9 cellular contexts compared by ENCODE assay signal in genomic region chr16:56643833-56644232, GRCh38. TPM values are rescaled to one million over a fixed set of nuclear protein-coding genes. Genes with fewer than 3 reads are reported as not detected.
A peak's percentile ranks its signal among the peaks of the same experiment; 100 is the strongest.
DNase-seq lines count a peak whose midpoint lies in the region; ATAC-seq and TF ChIP-seq lines count a peak whose summit lies in the region.
"Had no signal": no experiment of that assay in that cellular context is flagged by ENCODE, and none has a peak within 500 bp of the region (broad histone marks: within the 10 kb centered on the region; RNA-seq: fewer than 3 reads in every experiment).

No MANE protein-coding gene starts in this region.

- peak overlapping the region; percentile 5; the same call in 1 of the 2 replicates for H3K27ac ChIP-seq in VCaP

- peaks cover 19% of the 10 kb centered on the region for H3K4me1 Mint-ChIP-seq in T-helper 2 cell treated with Interferon-gamma antibody and Interleukin-4, amounts not matched to agents 5 μg/mL and 100 μg/mL, for 36 hours (ENCODE audit: low read depth)
- H3K4me1 Mint-ChIP-seq in glutamatergic neuron (ENCODE audit: low read depth, unreplicated experiment), result no peaks in the 10 kb centered on the region
- peaks cover 19% of the 10 kb centered on the region for H3K4me1 Mint-ChIP-seq in stimulated activated effector memory CD8-positive, alpha-beta T cell treated with anti-CD3 and anti-CD28 coated beads, Interleukin-12 subunit alpha, Interleukin-12 subunit beta, amount 100 ng/mL, for 72 hours

- H3K9me3 Mint-ChIP-seq in T-helper 2 cell treated with Interferon-gamma antibody and Interleukin-4, amounts not matched to agents 5 μg/mL and 100 μg/mL, for 36 hours, result no peaks in the 10 kb centered on the region
- H3K9me3 Mint-ChIP-seq in glutamatergic neuron (ENCODE audit: unreplicated experiment), result peaks cover 4% of the 10 kb centered on the region
- H3K9me3 Mint-ChIP-seq in stimulated activated effector memory CD8-positive, alpha-beta T cell treated with anti-CD3 and anti-CD28 coated beads, Interleukin-12 subunit alpha, Interleukin-12 subunit beta, amount 100 ng/mL, for 72 hours, result no peaks in the 10 kb centered on the region

- TF ChIP-seq CTCF in VCaP (conservative IDR thresholded peaks at IDR 0.05), result no peak
- TF ChIP-seq CTCF in glutamatergic neuron (IDR thresholded peaks at IDR 0.05; ENCODE audit: partially characterized antibody, unreplicated experiment), result no peak

- no peak for ATAC-seq in stimulated activated effector memory CD8-positive, alpha-beta T cell treated with anti-CD3 and anti-CD28 coated beads, Interleukin-12 subunit alpha, Interleukin-12 subunit beta, amount 100 ng/mL, for 72 hours

- DNase-seq in T-helper 2 cell treated with Interferon-gamma antibody and Interleukin-4, amounts not matched to agents 5 μg/mL and 100 μg/mL, for 36 hours (ENCODE audit: low spot score), result no peak
- DNase-seq in T-helper 2 cell, result no peak
- DNase-seq in glutamatergic neuron, result no peak
- DNase-seq in stimulated activated effector memory CD8-positive, alpha-beta T cell treated with anti-CD3 and anti-CD28 coated beads, Interleukin-12 subunit alpha, Interleukin-12 subunit beta, amount 100 ng/mL, for 72 hours (ENCODE audit: low spot score in 2 of 2), result no peak
- DNase-seq in SHP77 treated with DMSO at 0.1 percent for 48 hours (lab: John Stamatoyannopoulos, UW), result no peak
- DNase-seq in posterior cingulate gyrus, result no peak
- DNase-seq in kidney glomerular epithelial cell (lab: John Stamatoyannopoulos, UW), result no peak
- DNase-seq: NCI-H1092 had no signal

- H3K27ac Mint-ChIP-seq in T-helper 2 cell treated with Interferon-gamma antibody and Interleukin-4, amounts not matched to agents 5 μg/mL and 100 μg/mL, for 36 hours, result no peak overlapping the region
- no peak overlapping the region for H3K27ac Mint-ChIP-seq in glutamatergic neuron (ENCODE audit: unreplicated experiment)
- no peak overlapping the region for H3K27ac Mint-ChIP-seq in stimulated activated effector memory CD8-positive, alpha-beta T cell treated with anti-CD3 and anti-CD28 coated beads, Interleukin-12 subunit alpha, Interleukin-12 subunit beta, amount 100 ng/mL, for 72 hours

- intact Hi-C loops in posterior cingulate gyrus (cut with DNase I), result no loop called here

- peak overlapping the region; percentile 76 for H3K4me3 Mint-ChIP-seq in T-helper 2 cell treated with Interferon-gamma antibody and Interleukin-4, amounts not matched to agents 5 μg/mL and 100 μg/mL, for 36 hours
- peak overlapping the region; percentile 40 for H3K4me3 Mint-ChIP-seq in glutamatergic neuron (ENCODE audit: unreplicated experiment)
- peak overlapping the region; percentile 70 for H3K4me3 Mint-ChIP-seq in stimulated activated effector memory CD8-positive, alpha-beta T cell treated with anti-CD3 and anti-CD28 coated beads, Interleukin-12 subunit alpha, Interleukin-12 subunit beta, amount 100 ng/mL, for 72 hours

- peaks cover 50% of the 10 kb centered on the region for H3K27me3 Mint-ChIP-seq in T-helper 2 cell treated with Interferon-gamma antibody and Interleukin-4, amounts not matched to agents 5 μg/mL and 100 μg/mL, for 36 hours (ENCODE audit: low read depth)
- peaks cover 43% of the 10 kb centered on the region for H3K27me3 Mint-ChIP-seq in glutamatergic neuron (ENCODE audit: unreplicated experiment)

- H3K36me3 Mint-ChIP-seq in T-helper 2 cell treated with Interferon-gamma antibody and Interleukin-4, amounts not matched to agents 5 μg/mL and 100 μg/mL, for 36 hours (ENCODE audit: low read depth), result no peaks in the 10 kb centered on the region
- no peaks in the 10 kb centered on the region for H3K36me3 Mint-ChIP-seq in glutamatergic neuron (ENCODE audit: unreplicated experiment)
- H3K36me3 Mint-ChIP-seq in stimulated activated effector memory CD8-positive, alpha-beta T cell treated with anti-CD3 and anti-CD28 coated beads, Interleukin-12 subunit alpha, Interleukin-12 subunit beta, amount 100 ng/mL, for 72 hours, result no peaks in the 10 kb centered on the region

RNA-seq across cellular contexts. Expression of gene MT1A, which starts 5.4 kb away (rescaled TPM):
- not detected for total RNA-seq in glutamatergic neuron (ENCODE audit: unreplicated experiment)

RNA-seq across cellular contexts. Expression of gene MT1B, which starts 7.9 kb away (rescaled TPM):
- not detected for total RNA-seq in glutamatergic neuron (ENCODE audit: unreplicated experiment)

RNA-seq across cellular contexts. Expression of gene MT1M, which starts 11.4 kb away (rescaled TPM):
- not detected for total RNA-seq in glutamatergic neuron (ENCODE audit: unreplicated experiment)

RNA-seq across cellular contexts. Expression of gene MT1F, which starts 13.9 kb away (rescaled TPM):
- 3.4 TPM for total RNA-seq in glutamatergic neuron (ENCODE audit: unreplicated experiment)

RNA-seq across cellular contexts. Expression of gene MT1E, which starts 18.3 kb away (rescaled TPM):
- not detected for total RNA-seq in glutamatergic neuron (ENCODE audit: unreplicated experiment)
